1 cellular context compared by ENCODE assay signal in genomic region chr1:22787636-22788035, GRCh38.
TF ChIP-seq lines count a peak whose summit lies in the region.

No MANE protein-coding gene starts in this region.

TF ChIP-seq in SK-N-SH treated with all-trans-retinoic acid at 6 μM for 48 hours, 23 proteins besides CTCF, POLR2A, EP300 and RAD21 (continued from another document):
- TF ChIP-seq ZNF8 (CRISPR knock-in tag; IDR thresholded peaks at IDR 0.05) (no peak), ZC3H10 (CRISPR knock-in tag; IDR thresholded peaks at IDR 0.05) (no peak), TCF4 (CRISPR knock-in tag; IDR thresholded peaks at IDR 0.05; ENCODE audit: borderline replicate concordance) (no peak), ZNF565 (CRISPR knock-in tag; conservative IDR thresholded peaks at IDR 0.05; ENCODE audit: low read depth) (no peak)
TF ChIP-seq in SK-N-SH treated with all-trans-retinoic acid at 6 μM for 48 hours: peak in this region for 0.
